Comparison of ENCODE assay signal across 8 cellular contexts in genomic region chr1:1777950-1778826, GRCh38. TPM values are rescaled to one million over a fixed set of nuclear protein-coding genes. Genes with fewer than 3 reads are reported as not detected.
DNase-seq lines count a peak whose midpoint lies in the region; ATAC-seq and TF ChIP-seq lines count a peak whose summit lies in the region.

Gene NADK (minus strand): TSS chr1:1778470. CDS start chr1:1765406, 13,064 bp downstream.

- H3K4me3 ChIP-seq in ascending aorta, result peak within 1 kb of the TSS; percentile 89 to 91
- peak within 1 kb of the TSS; percentile 64 for H3K4me3 ChIP-seq in hepatocyte
- peak within 1 kb of the TSS; percentile 71 for H3K4me3 ChIP-seq in retinal pigment epithelial cell (ENCODE audit: low read length)

- H3K4me3 Mint-ChIP-seq in T-helper 17 cell, result peak within 1 kb of the TSS; percentile 88

- no peaks in the 10 kb centered on the region for H3K9me2 ChIP-seq in hepatocyte (replicated peaks; ENCODE audit: insufficient read depth)

- no peaks in the 10 kb centered on the region for H3K9me3 ChIP-seq in T-helper 17 cell (ENCODE audit: control insufficient read depth, low read length, poor library complexity, severe bottlenecking)
- H3K9me3 ChIP-seq in ascending aorta, result no peaks in the 10 kb centered on the region
- H3K9me3 ChIP-seq in hepatocyte (ENCODE audit: low read depth), result no peaks in the 10 kb centered on the region

- H3K36me3 ChIP-seq in ascending aorta, result no peaks in the 10 kb centered on the region
- H3K36me3 ChIP-seq in hepatocyte (replicated peaks; ENCODE audit: insufficient read depth, low read depth), result no peaks in the 10 kb centered on the region

- peak; percentile 0; the same call in 1 of the 2 replicates for TF ChIP-seq RAD21 in Ishikawa (IDR thresholded peaks at IDR 0.05; ENCODE audit: low read depth)

- H3K27me3 ChIP-seq in ascending aorta (no peaks in the 10 kb centered on the region), hepatocyte (no peaks in the 10 kb centered on the region)

- peak; percentile 26; the same call in 1 of the 2 replicates for TF ChIP-seq EP300 in Ishikawa (IDR thresholded peaks at IDR 0.05; ENCODE audit: borderline replicate concordance)

- DNase-seq in EL (peak; percentile 70), T-helper 17 cell (peak; percentile 77 to 82 (median 82)), ascending aorta (ENCODE audit: low spot score in 2 of 2) (peak in 1 of 2 donors; percentile 77), hepatocyte (ENCODE audit: low spot score) (peak; percentile 88), retinal pigment epithelial cell (ENCODE audit: low read depth) (no peak), SIG-M5 treated with dmso at 0.1 percent for 504 hours (lab: John Stamatoyannopoulos, UW; ENCODE audit: unreplicated experiment) (no peak)

- peaks cover 14 to 51% of the 10 kb centered on the region in 2 donors for H3K4me1 ChIP-seq in ascending aorta
- H3K4me1 ChIP-seq in hepatocyte (ENCODE audit: insufficient read depth), result peaks cover 62% of the 10 kb centered on the region

- H2AFZ ChIP-seq in hepatocyte, result peak within 1 kb of the TSS; percentile 91

- peak within 1 kb of the TSS; percentile 92 to 95 for H3K27ac ChIP-seq in ascending aorta
- H3K27ac ChIP-seq in hepatocyte, result peak within 1 kb of the TSS; percentile 96

- peak in 1 of 3 experiments; percentile 32 for TF ChIP-seq CTCF in ascending aorta (IDR thresholded peaks at IDR 0.05)
- TF ChIP-seq CTCF in hepatocyte (IDR thresholded peaks at IDR 0.05; ENCODE audit: poor library complexity), result no peak
- no peak for TF ChIP-seq CTCF in retinal pigment epithelial cell (conservative IDR thresholded peaks at IDR 0.05; ENCODE audit: low read depth, low read length)

- peak; percentile 32 for ATAC-seq in GM21529 (IDR thresholded peaks at IDR 0.05; ENCODE audit: unreplicated experiment)
- peak; percentile 57 for ATAC-seq in T-helper 17 cell

- H3K4me1 Mint-ChIP-seq in T-helper 17 cell, result peaks cover 44% of the 10 kb centered on the region

- intact Hi-C loops in ascending aorta (cut with DNase I), result loop anchor here (1.0 to 2.0 kb wide), 3 partner anchors 29 to 128 kb away; partner anchors contain the start of gene GNB1

- peaks cover 21% of the 10 kb centered on the region for H4K20me1 ChIP-seq in hepatocyte (ENCODE audit: insufficient read depth, poor library complexity, severe bottlenecking)

- peak within 1 kb of the TSS; percentile 92 for H3K4me2 ChIP-seq in hepatocyte

- peaks cover 48% of the 10 kb centered on the region for H3K79me2 ChIP-seq in hepatocyte

- no peaks in the 10 kb centered on the region for H3K27me3 Mint-ChIP-seq in T-helper 17 cell

- WGBS in hepatocyte (ENCODE audit: low lambda C conversion rate, missing lambda C conversion rate), result under 1% methylated on average over 61 of the region's 123 CpGs

- H3K27ac Mint-ChIP-seq in T-helper 17 cell, result peak within 1 kb of the TSS; percentile 91

- H3K36me3 Mint-ChIP-seq in T-helper 17 cell (ENCODE audit: low read depth), result no peaks in the 10 kb centered on the region

TF ChIP-seq in Ishikawa, 13 proteins besides CTCF, POLR2A, EP300 and RAD21:
- peak; percentile 72; the same call in 1 of the 2 replicates for TF ChIP-seq YY1 (IDR thresholded peaks at IDR 0.05; ENCODE audit: low read depth)
- no peak for TF ChIP-seq EGR1 (IDR thresholded peaks at IDR 0.05)
- TF ChIP-seq ZBTB7A (IDR thresholded peaks at IDR 0.05; ENCODE audit: low read depth), result peak; percentile 84; the same call in 1 of the 2 replicates
- TF ChIP-seq REST (IDR thresholded peaks at IDR 0.05; ENCODE audit: low read depth), result peak; percentile 18; the same call in 1 of the 2 replicates
- no peak for TF ChIP-seq FOXM1 (IDR thresholded peaks at IDR 0.05; ENCODE audit: borderline replicate concordance, low read depth)
- peak; percentile 61; the same call in 1 of the 2 replicates for TF ChIP-seq USF1 (IDR thresholded peaks at IDR 0.05)
- TF ChIP-seq TEAD4 (IDR thresholded peaks at IDR 0.05), result no peak
- TF ChIP-seq TAF1 (IDR thresholded peaks at IDR 0.05; ENCODE audit: low read depth), result peak; percentile 26; the same call in 1 of the 2 replicates
TF ChIP-seq in Ishikawa: peak in this region for 5.

RNA-seq across cellular contexts. Expression of gene NADK, which starts in this region (rescaled TPM):
- total RNA-seq in T-helper 17 cell (10 to 100 TPM; 54.8 to 61.5 TPM), ascending aorta (104 TPM), hepatocyte (46.9 and 67.5 TPM in 2 replicates)
- 57.3 and 68.2 TPM in 2 replicates for polyA plus RNA-seq in hepatocyte

Comparison
In these comparisons a context has a peak if more than half of its experiments do, and no peak if none do; other contexts are left out.
1. DNase-seq: peak in EL (single experiment), T-helper 17 cell (3 of 3) and hepatocyte (single experiment); none in retinal pigment epithelial cell (single experiment) and SIG-M5 treated with dmso at 0.1 percent for 504 hours (single experiment).
2. Peak in every context shown above with its lines, with median percentiles within 50 percentile points of each other: H3K4me3 ChIP-seq.